ENCODE assay signal across 32 cellular contexts in the genomic region with DNA sequence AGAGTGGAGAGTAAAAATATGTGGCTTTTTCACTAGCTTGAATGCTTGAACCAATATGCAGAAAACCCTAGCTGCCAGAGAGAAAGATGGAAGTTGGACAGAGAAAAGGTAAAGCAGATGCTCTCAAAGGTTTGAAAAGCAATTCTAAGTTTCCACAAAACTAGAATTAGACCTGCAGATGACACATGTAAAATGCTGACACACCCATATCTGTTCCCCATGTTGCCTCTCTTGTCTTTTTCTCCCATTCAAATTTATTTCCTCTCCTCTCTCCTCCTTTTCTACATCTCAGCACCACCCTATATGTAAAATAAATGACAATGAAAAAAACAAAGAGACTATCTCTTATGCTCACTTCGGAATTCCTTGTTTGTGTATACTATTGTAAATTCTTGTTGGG.
"Had no signal": no experiment of that assay in that cellular context is flagged by ENCODE, and none has a peak within 500 bp of the region (broad histone marks: within the 10 kb centered on the region; RNA-seq: fewer than 3 reads in every experiment).

No MANE protein-coding gene starts in this region.

- H3K27ac ChIP-seq: brain microvascular endothelial cell, coronary artery, dorsolateral prefrontal cortex, foreskin keratinocyte, gastrocnemius medialis, heart left ventricle, WERI-Rb-1 had no signal

- ATAC-seq: activated CD4-positive, alpha-beta T cell treated with anti-CD3 and anti-CD28 coated beads for 36 hours; activated naive CD4-positive, alpha-beta T cell treated with anti-CD3 and anti-CD28 coated beads, Interleukin-2, amount 50 U/mL, for 72 hours; activated T-cell treated with anti-CD3 and anti-CD28 coated beads, Interleukin-2, amount 50 U/mL, for 72 hours; esophagus mucosa; foreskin keratinocyte; gastrocnemius medialis; heart left ventricle; T-helper 17 cell had no signal

- H3K27me3 ChIP-seq: brain microvascular endothelial cell, foreskin keratinocyte, gastrocnemius medialis, heart left ventricle had no signal

- H3K27ac Mint-ChIP-seq: activated CD4-positive, alpha-beta memory T cell treated with anti-CD3 and anti-CD28 coated beads, Interleukin-2, amount 10 ng/mL, durations not matched to agents 7 days and 5 days; activated CD4-positive, alpha-beta T cell treated with anti-CD3 and anti-CD28 coated beads for 36 hours; activated CD4-positive, alpha-beta T cell treated with anti-CD3 and anti-CD28 coated beads, Interleukin-2, amount 10 ng/mL, durations not matched to agents 24 days and 14 days; activated naive CD4-positive, alpha-beta T cell treated with anti-CD3 and anti-CD28 coated beads, Interleukin-2, amount 10 ng/mL, durations not matched to agents 7 days and 5 days; activated naive CD4-positive, alpha-beta T cell treated with anti-CD3 and anti-CD28 coated beads, Interleukin-2, amount 50 U/mL, for 72 hours; activated naive CD8-positive, alpha-beta T cell treated with anti-CD3 and anti-CD28 coated beads, Interleukin-2, amount 10 ng/mL, durations not matched to agents 7 days and 5 days; activated T-cell treated with anti-CD3 and anti-CD28 coated beads, Interleukin-2, amount 50 U/mL, for 24 hours; activated T-cell treated with anti-CD3 and anti-CD28 coated beads, Interleukin-2, amount 50 U/mL, for 72 hours; dendritic cell treated with granulocyte-macrophage colony-stimulating factor and Interleukin-4, amounts not matched to agents 40 ng/mL and 50 ng/mL, for 4 days; endodermal cell; T-helper 17 cell; T-helper 2 cell treated with Interferon-gamma antibody and Interleukin-4, amounts not matched to agents 5 μg/mL and 100 μg/mL, for 36 hours had no signal

- H3K4me1 ChIP-seq: foreskin keratinocyte, gastrocnemius medialis had no signal

- H3K9me3 Mint-ChIP-seq: activated CD4-positive, alpha-beta memory T cell treated with anti-CD3 and anti-CD28 coated beads, Interleukin-2, amount 10 ng/mL, durations not matched to agents 7 days and 5 days; activated CD4-positive, alpha-beta T cell treated with anti-CD3 and anti-CD28 coated beads, Interleukin-2, amount 10 ng/mL, durations not matched to agents 24 days and 14 days; activated naive CD4-positive, alpha-beta T cell treated with anti-CD3 and anti-CD28 coated beads, Interleukin-2, amount 10 ng/mL, durations not matched to agents 7 days and 5 days; activated naive CD4-positive, alpha-beta T cell treated with anti-CD3 and anti-CD28 coated beads, Interleukin-2, amount 50 U/mL, for 72 hours; activated T-cell treated with anti-CD3 and anti-CD28 coated beads, Interleukin-2, amount 50 U/mL, for 24 hours; activated T-cell treated with anti-CD3 and anti-CD28 coated beads, Interleukin-2, amount 50 U/mL, for 72 hours; central memory CD8-positive, alpha-beta T cell; dendritic cell treated with granulocyte-macrophage colony-stimulating factor and Interleukin-4, amounts not matched to agents 40 ng/mL and 50 ng/mL, for 4 days; endodermal cell; T-helper 2 cell treated with Interferon-gamma antibody and Interleukin-4, amounts not matched to agents 5 μg/mL and 100 μg/mL, for 36 hours had no signal

- H3K4me3 ChIP-seq: coronary artery, dorsolateral prefrontal cortex, gastrocnemius medialis, heart left ventricle had no signal

- H3K4me3 Mint-ChIP-seq: activated CD4-positive, alpha-beta memory T cell treated with anti-CD3 and anti-CD28 coated beads, Interleukin-2, amount 10 ng/mL, durations not matched to agents 7 days and 5 days; activated CD4-positive, alpha-beta T cell treated with anti-CD3 and anti-CD28 coated beads for 36 hours; activated CD4-positive, alpha-beta T cell treated with anti-CD3 and anti-CD28 coated beads, Interleukin-2, amount 10 ng/mL, durations not matched to agents 24 days and 14 days; activated naive CD4-positive, alpha-beta T cell treated with anti-CD3 and anti-CD28 coated beads, Interleukin-2, amount 10 ng/mL, durations not matched to agents 7 days and 5 days; activated naive CD8-positive, alpha-beta T cell treated with anti-CD3 and anti-CD28 coated beads, Interleukin-2, amount 10 ng/mL, durations not matched to agents 7 days and 5 days; activated T-cell treated with anti-CD3 and anti-CD28 coated beads, Interleukin-2, amount 50 U/mL, for 24 hours; activated T-cell treated with anti-CD3 and anti-CD28 coated beads, Interleukin-2, amount 50 U/mL, for 72 hours; central memory CD8-positive, alpha-beta T cell; dendritic cell treated with granulocyte-macrophage colony-stimulating factor and Interleukin-4, amounts not matched to agents 40 ng/mL and 50 ng/mL, for 4 days; endodermal cell; T-helper 17 cell; T-helper 2 cell treated with Interferon-gamma antibody and Interleukin-4, amounts not matched to agents 5 μg/mL and 100 μg/mL, for 36 hours had no signal

- H3K36me3 Mint-ChIP-seq: activated naive CD4-positive, alpha-beta T cell treated with anti-CD3 and anti-CD28 coated beads, Interleukin-2, amount 10 ng/mL, durations not matched to agents 7 days and 5 days; activated naive CD4-positive, alpha-beta T cell treated with anti-CD3 and anti-CD28 coated beads, Interleukin-2, amount 50 U/mL, for 72 hours; activated naive CD8-positive, alpha-beta T cell treated with anti-CD3 and anti-CD28 coated beads, Interleukin-2, amount 10 ng/mL, durations not matched to agents 7 days and 5 days had no signal

- H3K9me3 ChIP-seq: gastrocnemius medialis, heart left ventricle had no signal

- DNase-seq: activated CD4-positive, alpha-beta memory T cell treated with anti-CD3 and anti-CD28 coated beads, Interleukin-2, amount 10 ng/mL, durations not matched to agents 7 days and 5 days; activated CD4-positive, alpha-beta T cell treated with anti-CD3 and anti-CD28 coated beads for 36 hours; activated CD4-positive, alpha-beta T cell treated with anti-CD3 and anti-CD28 coated beads, Interleukin-2, amount 10 ng/mL, durations not matched to agents 24 days and 14 days; activated CD4-positive, alpha-beta T cell treated with anti-CD3 and anti-CD28 coated beads, Interleukin-2, amount 50 U/mL, for 4 hours; activated CD4-positive, CD25-positive, alpha-beta regulatory T cell; activated CD4-positive, CD25-positive, alpha-beta regulatory T cell treated with anti-CD3 and anti-CD28 coated beads, Interleukin-2, amount 50 U/mL, for 72 hours; activated CD8-positive, alpha-beta memory T cell treated with anti-CD3 and anti-CD28 coated beads, Interleukin-2, amount 50 U/mL, for 48 hours; activated gamma-delta T cell; activated naive CD4-positive, alpha-beta T cell; activated naive CD4-positive, alpha-beta T cell treated with anti-CD3 and anti-CD28 coated beads, Interleukin-2, amount 10 ng/mL, durations not matched to agents 7 days and 5 days; activated naive CD8-positive, alpha-beta T cell treated with anti-CD3 and anti-CD28 coated beads, Interleukin-2, amount 10 ng/mL, durations not matched to agents 7 days and 5 days; activated T-cell treated with anti-CD3 and anti-CD28 coated beads for 4 hours; activated T-cell treated with anti-CD3 and anti-CD28 coated beads, Interleukin-2, amount 50 U/mL, for 24 hours; activated T-cell treated with anti-CD3 and anti-CD28 coated beads, Interleukin-2, amount 50 U/mL, for 72 hours; brain microvascular endothelial cell; dorsolateral prefrontal cortex; effector memory CD4-positive, alpha-beta T cell; endodermal cell; foreskin keratinocyte; gastrocnemius medialis; glutamatergic neuron; heart left ventricle; T-helper 1 cell; T-helper 17 cell; T1000; WERI-Rb-1 had no signal

- H3K4me1 Mint-ChIP-seq: activated CD4-positive, alpha-beta T cell treated with anti-CD3 and anti-CD28 coated beads for 36 hours; activated naive CD4-positive, alpha-beta T cell treated with anti-CD3 and anti-CD28 coated beads, Interleukin-2, amount 10 ng/mL, durations not matched to agents 7 days and 5 days; T-helper 17 cell had no signal

- H3K36me3 ChIP-seq: brain microvascular endothelial cell, gastrocnemius medialis, heart left ventricle, WERI-Rb-1 had no signal

- H3K27me3 Mint-ChIP-seq: activated CD4-positive, alpha-beta T cell treated with anti-CD3 and anti-CD28 coated beads, Interleukin-2, amount 10 ng/mL, durations not matched to agents 24 days and 14 days; activated naive CD4-positive, alpha-beta T cell treated with anti-CD3 and anti-CD28 coated beads, Interleukin-2, amount 10 ng/mL, durations not matched to agents 7 days and 5 days; dendritic cell treated with granulocyte-macrophage colony-stimulating factor and Interleukin-4, amounts not matched to agents 40 ng/mL and 50 ng/mL, for 4 days had no signal
